ENCODE assay signal across 16 cellular contexts in genomic region chr5:2502970-2503594, GRCh38.
DNase-seq lines count a peak whose midpoint lies in the region; ATAC-seq and TF ChIP-seq lines count a peak whose summit lies in the region.
"Had no signal": no experiment of that assay in that cellular context is flagged by ENCODE, and none has a peak within 500 bp of the region (broad histone marks: within the 10 kb centered on the region; RNA-seq: fewer than 3 reads in every experiment).

No MANE protein-coding gene starts in this region.

- H4K8ac ChIP-seq in trophoblast cell (ENCODE audit: low read depth, low read length) = no peak overlapping the region

- H3K9ac ChIP-seq in MM.1S (ENCODE audit: low read length) (no peak overlapping the region), trophoblast cell (ENCODE audit: low read length) (no peak overlapping the region)

- no peak overlapping the region for H2BK5ac ChIP-seq in trophoblast cell (ENCODE audit: low read depth, low read length, poor library complexity)

- ATAC-seq in GM19035 (IDR thresholded peaks at IDR 0.05; ENCODE audit: unreplicated experiment) (no peak), GM19351 (IDR thresholded peaks at IDR 0.05; ENCODE audit: unreplicated experiment) (no peak)
- ATAC-seq: GM23338, HCT116 had no signal

- H4K91ac ChIP-seq in trophoblast cell (ENCODE audit: low read depth, low read length) = no peak overlapping the region

- no peaks in the 10 kb centered on the region for H3F3A ChIP-seq in MM.1S (ENCODE audit: insufficient read depth, low read length)

- H3K9me2 ChIP-seq in MM.1S (replicated peaks; ENCODE audit: insufficient read depth, low read length) = no peaks in the 10 kb centered on the region

- H3K79me2 ChIP-seq in MM.1S (ENCODE audit: low read length) = no peaks in the 10 kb centered on the region
- no peaks in the 10 kb centered on the region for H3K79me2 ChIP-seq in trophoblast cell (ENCODE audit: control insufficient read depth, insufficient read depth, low read length, poor library complexity)

- H3K4me2 ChIP-seq in MM.1S (ENCODE audit: low read depth, low read length) = no peak overlapping the region
- no peak overlapping the region for H3K4me2 ChIP-seq in trophoblast cell (ENCODE audit: low read length)
- H3K4me2 ChIP-seq: GM23338 had no signal

- H2BK120ac ChIP-seq in trophoblast cell (ENCODE audit: insufficient read depth, low read length, poor library complexity) = no peak overlapping the region

- DNase-seq in MM.1S (peak; percentile 40), RPMI8226 (peak; percentile 39), trophoblast cell (no peak)
- DNase-seq in central memory CD4-positive, alpha-beta T cell = no peak
- DNase-seq: C1 segment of cervical spinal cord; Calu3; CD4-positive, alpha-beta memory T cell; COR-L47; DMS53; DMS79 treated with DMSO at 0.1 percent for 48 hours; GF-D8; H9 had no signal

- no peaks in the 10 kb centered on the region for H3K4me1 ChIP-seq in MM.1S (ENCODE audit: low read length)
- H3K4me1 ChIP-seq in trophoblast cell (ENCODE audit: control insufficient read depth in 1 of 2, insufficient read depth in 2 of 2, low read length in 2 of 2) = no peaks in the 10 kb centered on the region

- no peak overlapping the region for H3K23ac ChIP-seq in trophoblast cell (ENCODE audit: low read length)

- H3K4me3 ChIP-seq in MM.1S (ENCODE audit: low read length) (no peak overlapping the region), trophoblast cell (ENCODE audit: low read depth, low read length) (peak overlapping the region; percentile 13)
- H3K4me3 ChIP-seq: GM23338 had no signal

- H3K9me3 ChIP-seq in MM.1S (replicated peaks; ENCODE audit: insufficient read depth, low read length) (no peaks in the 10 kb centered on the region), trophoblast cell (ENCODE audit: insufficient read depth, low read depth, low read length) (peaks cover 2% of the 10 kb centered on the region)

- no peaks in the 10 kb centered on the region for H3K79me1 ChIP-seq in trophoblast cell (ENCODE audit: low read length)

- no peak overlapping the region for H4K12ac ChIP-seq in trophoblast cell (ENCODE audit: low read depth, low read length)

- H2AFZ ChIP-seq in MM.1S (ENCODE audit: low read length) (no peak overlapping the region), trophoblast cell (ENCODE audit: insufficient read depth, low read length, poor library complexity) (no peak overlapping the region)
- H2AFZ ChIP-seq: GM23338 had no signal

- H3K27me3 ChIP-seq in MM.1S (replicated peaks; ENCODE audit: insufficient read depth, low read length) = no peaks in the 10 kb centered on the region
- H3K27me3 ChIP-seq in trophoblast cell (ENCODE audit: insufficient read depth, low read length) = no peaks in the 10 kb centered on the region

- no peaks in the 10 kb centered on the region for H3K36me3 ChIP-seq in MM.1S (replicated peaks; ENCODE audit: insufficient read depth, low read length)
- no peaks in the 10 kb centered on the region for H3K36me3 ChIP-seq in trophoblast cell (ENCODE audit: control insufficient read depth in 1 of 2, insufficient read depth in 2 of 2, low read length in 2 of 2)

- no CpG with 5 or more reads among the region's 6 CpGs for WGBS in trophoblast cell (ENCODE audit: extremely low coverage, insufficient coverage, insufficient read length)

- H3K18ac ChIP-seq in trophoblast cell (ENCODE audit: low read length) = no peak overlapping the region

- H3K4ac ChIP-seq in trophoblast cell (ENCODE audit: low read depth, low read length) = no peak overlapping the region

- no peak overlapping the region for H2AK5ac ChIP-seq in trophoblast cell (ENCODE audit: low read length)

- no peak for TF ChIP-seq CTCF in MM.1S (IDR thresholded peaks at IDR 0.05; ENCODE audit: low read length)

- H3K14ac ChIP-seq in trophoblast cell (ENCODE audit: low read length) = no peak overlapping the region

- no peak overlapping the region for H2BK12ac ChIP-seq in trophoblast cell (ENCODE audit: low read length)

- no peaks in the 10 kb centered on the region for H4K20me1 ChIP-seq in MM.1S (ENCODE audit: insufficient read depth, low read length)

- H3K27ac ChIP-seq in MM.1S (ENCODE audit: low read length) (no peak overlapping the region), trophoblast cell (ENCODE audit: low read depth, low read length) (no peak overlapping the region)

Comparison
In these comparisons a context has a peak if more than half of its experiments do, and no peak if none do; other contexts are left out.
1. DNase-seq: peak in MM.1S (single experiment) and RPMI8226 (single experiment); none in trophoblast cell (0 of 2) and central memory CD4-positive, alpha-beta T cell (single experiment).